In the genomic region with DNA sequence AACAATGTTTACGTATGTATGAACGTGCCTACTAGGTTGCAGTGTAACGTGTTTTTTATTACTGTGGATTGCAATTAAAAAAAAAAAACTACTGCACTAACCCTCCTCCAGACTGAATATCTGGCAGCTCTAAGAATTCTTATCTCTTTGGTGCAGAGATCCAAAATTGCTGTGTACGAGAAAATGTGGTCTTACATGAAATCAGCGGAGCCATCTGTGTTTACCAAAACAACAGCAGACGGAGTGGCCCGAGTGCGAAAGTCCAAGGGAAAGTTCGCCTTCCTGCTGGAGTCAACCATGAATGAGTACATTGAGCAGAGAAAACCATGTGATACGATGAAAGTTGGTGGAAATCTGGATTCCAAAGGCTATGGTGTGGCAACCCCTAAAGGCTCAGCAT, we compare ENCODE assay signal across 1 cellular context.
TF ChIP-seq lines count a peak whose summit lies in the region.

No MANE protein-coding gene starts in this region.

TF ChIP-seq in K562, 482 proteins besides CTCF, POLR2A, EP300 and RAD21 (continued from another document and continues in another):
- TF ChIP-seq, protein P1, sequence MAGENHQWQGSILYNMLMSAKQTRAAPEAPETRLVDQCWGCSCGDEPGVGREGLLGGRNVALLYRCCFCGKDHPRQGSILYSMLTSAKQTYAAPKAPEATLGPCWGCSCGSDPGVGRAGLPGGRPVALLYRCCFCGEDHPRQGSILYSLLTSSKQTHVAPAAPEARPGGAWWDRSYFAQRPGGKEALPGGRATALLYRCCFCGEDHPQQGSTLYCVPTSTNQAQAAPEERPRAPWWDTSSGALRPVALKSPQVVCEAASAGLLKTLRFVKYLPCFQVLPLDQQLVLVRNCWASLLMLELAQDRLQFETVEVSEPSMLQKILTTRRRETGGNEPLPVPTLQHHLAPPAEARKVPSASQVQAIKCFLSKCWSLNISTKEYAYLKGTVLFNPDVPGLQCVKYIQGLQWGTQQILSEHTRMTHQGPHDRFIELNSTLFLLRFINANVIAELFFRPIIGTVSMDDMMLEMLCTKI (IDR thresholded peaks at IDR 0.05; ENCODE audit: partially characterized antibody) = no peak
- TF ChIP-seq, protein P2, sequence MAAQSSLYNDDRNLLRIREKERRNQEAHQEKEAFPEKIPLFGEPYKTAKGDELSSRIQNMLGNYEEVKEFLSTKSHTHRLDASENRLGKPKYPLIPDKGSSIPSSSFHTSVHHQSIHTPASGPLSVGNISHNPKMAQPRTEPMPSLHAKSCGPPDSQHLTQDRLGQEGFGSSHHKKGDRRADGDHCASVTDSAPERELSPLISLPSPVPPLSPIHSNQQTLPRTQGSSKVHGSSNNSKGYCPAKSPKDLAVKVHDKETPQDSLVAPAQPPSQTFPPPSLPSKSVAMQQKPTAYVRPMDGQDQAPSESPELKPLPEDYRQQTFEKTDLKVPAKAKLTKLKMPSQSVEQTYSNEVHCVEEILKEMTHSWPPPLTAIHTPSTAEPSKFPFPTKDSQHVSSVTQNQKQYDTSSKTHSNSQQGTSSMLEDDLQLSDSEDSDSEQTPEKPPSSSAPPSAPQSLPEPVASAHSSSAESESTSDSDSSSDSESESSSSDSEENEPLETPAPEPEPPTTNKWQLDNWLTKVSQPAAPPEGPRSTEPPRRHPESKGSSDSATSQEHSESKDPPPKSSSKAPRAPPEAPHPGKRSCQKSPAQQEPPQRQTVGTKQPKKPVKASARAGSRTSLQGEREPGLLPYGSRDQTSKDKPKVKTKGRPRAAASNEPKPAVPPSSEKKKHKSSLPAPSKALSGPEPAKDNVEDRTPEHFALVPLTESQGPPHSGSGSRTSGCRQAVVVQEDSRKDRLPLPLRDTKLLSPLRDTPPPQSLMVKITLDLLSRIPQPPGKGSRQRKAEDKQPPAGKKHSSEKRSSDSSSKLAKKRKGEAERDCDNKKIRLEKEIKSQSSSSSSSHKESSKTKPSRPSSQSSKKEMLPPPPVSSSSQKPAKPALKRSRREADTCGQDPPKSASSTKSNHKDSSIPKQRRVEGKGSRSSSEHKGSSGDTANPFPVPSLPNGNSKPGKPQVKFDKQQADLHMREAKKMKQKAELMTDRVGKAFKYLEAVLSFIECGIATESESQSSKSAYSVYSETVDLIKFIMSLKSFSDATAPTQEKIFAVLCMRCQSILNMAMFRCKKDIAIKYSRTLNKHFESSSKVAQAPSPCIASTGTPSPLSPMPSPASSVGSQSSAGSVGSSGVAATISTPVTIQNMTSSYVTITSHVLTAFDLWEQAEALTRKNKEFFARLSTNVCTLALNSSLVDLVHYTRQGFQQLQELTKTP (IDR thresholded peaks at IDR 0.05; ENCODE audit: low read depth in 1 of 2, partially characterized antibody in 2 of 2) = no peak
- TF ChIP-seq ZNF282 (CRISPR knock-in tag; IDR thresholded peaks at IDR 0.05) (no peak), RBM34 (IDR thresholded peaks at IDR 0.05; ENCODE audit: borderline replicate concordance, insufficient read depth, low read length) (no peak), ZNF764 (CRISPR knock-in tag; IDR thresholded peaks at IDR 0.05; ENCODE audit: low read depth) (no peak), HDAC8 (tag; IDR thresholded peaks at IDR 0.05) (no peak), CHD2 (IDR thresholded peaks at IDR 0.05; ENCODE audit: low read depth, low read length) (no peak), PRPF4 (IDR thresholded peaks at IDR 0.05; ENCODE audit: insufficient read depth, low read depth, low read length, poor library complexity, severe bottlenecking) (no peak), GABPB1 (CRISPR knock-in tag; IDR thresholded peaks at IDR 0.05) (no peak), MAZ (CRISPR knock-in tag; conservative IDR thresholded peaks at IDR 0.05 in 1 of 2, IDR thresholded peaks at IDR 0.05 in 1 of 2) (no peak), DDX20 (tag; IDR thresholded peaks at IDR 0.05; ENCODE audit: low read depth) (no peak), RFX5 (IDR thresholded peaks at IDR 0.05; ENCODE audit: low read depth, low read length) (no peak), ZNF766 (CRISPR knock-in tag; conservative IDR thresholded peaks at IDR 0.05) (peak; percentile 70), XRCC3 (IDR thresholded peaks at IDR 0.05) (no peak), BDP1 (IDR thresholded peaks at IDR 0.05; ENCODE audit: insufficient read depth, insufficient read length) (no peak), CEBPB (tag; IDR thresholded peaks at IDR 0.05) (no peak), CHD4 (IDR thresholded peaks at IDR 0.05; ENCODE audit: insufficient read depth, insufficient replicate concordance, low read depth, low read length, poor library complexity, severe bottlenecking) (no peak), TAF9B (IDR thresholded peaks at IDR 0.05; ENCODE audit: partially characterized antibody) (no peak), SMAD4 (CRISPR knock-in tag; conservative IDR thresholded peaks at IDR 0.05) (peak; percentile 86), MCM3 (IDR thresholded peaks at IDR 0.05) (no peak), CXXC5 (CRISPR knock-in tag; IDR thresholded peaks at IDR 0.05) (peak; percentile 76), MBD1 (CRISPR knock-in tag; IDR thresholded peaks at IDR 0.05) (no peak), COPS2 (conservative IDR thresholded peaks at IDR 0.05) (no peak), JUN (IDR thresholded peaks at IDR 0.05; ENCODE audit: borderline replicate concordance, low read depth, low read length) (peak; percentile 32; the same call in 1 of the 2 replicates), JUN (CRISPR knock-in tag; IDR thresholded peaks at IDR 0.05; ENCODE audit: borderline replicate concordance) (no peak), ZNF239 (CRISPR knock-in tag; IDR thresholded peaks at IDR 0.05) (no peak), ZNF311 (CRISPR knock-in tag; IDR thresholded peaks at IDR 0.05) (no peak), NEUROD1 (IDR thresholded peaks at IDR 0.05; ENCODE audit: borderline replicate concordance, low read depth, low read length, partially characterized antibody) (no peak), RB1 (IDR thresholded peaks at IDR 0.05; ENCODE audit: low read depth) (no peak), SAP30 (IDR thresholded peaks at IDR 0.05; ENCODE audit: borderline replicate concordance, insufficient read depth, low read depth, low read length, poor library complexity, severe bottlenecking) (no peak), LARP7 (IDR thresholded peaks at IDR 0.05) (no peak), ZNF280B (CRISPR knock-in tag; IDR thresholded peaks at IDR 0.05) (no peak), ZFP30 (CRISPR knock-in tag; IDR thresholded peaks at IDR 0.05; ENCODE audit: borderline replicate concordance) (no peak), CGGBP1 (CRISPR knock-in tag; IDR thresholded peaks at IDR 0.05) (no peak), ZNF551 (CRISPR knock-in tag; IDR thresholded peaks at IDR 0.05) (no peak), PHF21A (IDR thresholded peaks at IDR 0.05; ENCODE audit: borderline replicate concordance, low read depth) (no peak), SPI1 (IDR thresholded peaks at IDR 0.05; ENCODE audit: borderline replicate concordance, low read depth, low read length) (no peak), THRB (CRISPR knock-in tag; conservative IDR thresholded peaks at IDR 0.05) (no peak), MCM5 (IDR thresholded peaks at IDR 0.05; ENCODE audit: low read depth) (no peak), ZFX (CRISPR knock-in tag; IDR thresholded peaks at IDR 0.05) (no peak), TBP (optimal IDR thresholded peaks at IDR 0.05; ENCODE audit: low read depth, low read length) (no peak), ARID1B (IDR thresholded peaks at IDR 0.05) (peak; percentile 96)
- TF ChIP-seq, protein P3, sequence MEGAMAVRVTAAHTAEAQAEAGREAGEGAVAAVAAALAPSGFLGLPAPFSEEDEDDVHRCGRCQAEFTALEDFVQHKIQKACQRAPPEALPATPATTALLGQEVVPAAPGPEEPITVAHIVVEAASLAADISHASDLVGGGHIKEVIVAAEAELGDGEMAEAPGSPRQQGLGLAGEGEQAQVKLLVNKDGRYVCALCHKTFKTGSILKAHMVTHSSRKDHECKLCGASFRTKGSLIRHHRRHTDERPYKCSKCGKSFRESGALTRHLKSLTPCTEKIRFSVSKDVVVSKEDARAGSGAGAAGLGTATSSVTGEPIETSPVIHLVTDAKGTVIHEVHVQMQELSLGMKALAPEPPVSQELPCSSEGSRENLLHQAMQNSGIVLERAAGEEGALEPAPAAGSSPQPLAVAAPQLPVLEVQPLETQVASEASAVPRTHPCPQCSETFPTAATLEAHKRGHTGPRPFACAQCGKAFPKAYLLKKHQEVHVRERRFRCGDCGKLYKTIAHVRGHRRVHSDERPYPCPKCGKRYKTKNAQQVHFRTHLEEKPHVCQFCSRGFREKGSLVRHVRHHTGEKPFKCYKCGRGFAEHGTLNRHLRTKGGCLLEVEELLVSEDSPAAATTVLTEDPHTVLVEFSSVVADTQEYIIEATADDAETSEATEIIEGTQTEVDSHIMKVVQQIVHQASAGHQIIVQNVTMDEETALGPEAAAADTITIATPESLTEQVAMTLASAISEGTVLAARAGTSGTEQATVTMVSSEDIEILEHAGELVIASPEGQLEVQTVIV (CRISPR knock-in tag; IDR thresholded peaks at IDR 0.05; ENCODE audit: borderline replicate concordance) = no peak
- TF ChIP-seq, protein P4, sequence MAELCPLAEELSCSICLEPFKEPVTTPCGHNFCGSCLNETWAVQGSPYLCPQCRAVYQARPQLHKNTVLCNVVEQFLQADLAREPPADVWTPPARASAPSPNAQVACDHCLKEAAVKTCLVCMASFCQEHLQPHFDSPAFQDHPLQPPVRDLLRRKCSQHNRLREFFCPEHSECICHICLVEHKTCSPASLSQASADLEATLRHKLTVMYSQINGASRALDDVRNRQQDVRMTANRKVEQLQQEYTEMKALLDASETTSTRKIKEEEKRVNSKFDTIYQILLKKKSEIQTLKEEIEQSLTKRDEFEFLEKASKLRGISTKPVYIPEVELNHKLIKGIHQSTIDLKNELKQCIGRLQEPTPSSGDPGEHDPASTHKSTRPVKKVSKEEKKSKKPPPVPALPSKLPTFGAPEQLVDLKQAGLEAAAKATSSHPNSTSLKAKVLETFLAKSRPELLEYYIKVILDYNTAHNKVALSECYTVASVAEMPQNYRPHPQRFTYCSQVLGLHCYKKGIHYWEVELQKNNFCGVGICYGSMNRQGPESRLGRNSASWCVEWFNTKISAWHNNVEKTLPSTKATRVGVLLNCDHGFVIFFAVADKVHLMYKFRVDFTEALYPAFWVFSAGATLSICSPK (IDR thresholded peaks at IDR 0.05; ENCODE audit: borderline replicate concordance) = no peak
- TF ChIP-seq, protein P5, sequence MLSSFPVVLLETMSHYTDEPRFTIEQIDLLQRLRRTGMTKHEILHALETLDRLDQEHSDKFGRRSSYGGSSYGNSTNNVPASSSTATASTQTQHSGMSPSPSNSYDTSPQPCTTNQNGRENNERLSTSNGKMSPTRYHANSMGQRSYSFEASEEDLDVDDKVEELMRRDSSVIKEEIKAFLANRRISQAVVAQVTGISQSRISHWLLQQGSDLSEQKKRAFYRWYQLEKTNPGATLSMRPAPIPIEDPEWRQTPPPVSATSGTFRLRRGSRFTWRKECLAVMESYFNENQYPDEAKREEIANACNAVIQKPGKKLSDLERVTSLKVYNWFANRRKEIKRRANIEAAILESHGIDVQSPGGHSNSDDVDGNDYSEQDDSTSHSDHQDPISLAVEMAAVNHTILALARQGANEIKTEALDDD (IDR thresholded peaks at IDR 0.05) = no peak
- TF ChIP-seq, protein P6, sequence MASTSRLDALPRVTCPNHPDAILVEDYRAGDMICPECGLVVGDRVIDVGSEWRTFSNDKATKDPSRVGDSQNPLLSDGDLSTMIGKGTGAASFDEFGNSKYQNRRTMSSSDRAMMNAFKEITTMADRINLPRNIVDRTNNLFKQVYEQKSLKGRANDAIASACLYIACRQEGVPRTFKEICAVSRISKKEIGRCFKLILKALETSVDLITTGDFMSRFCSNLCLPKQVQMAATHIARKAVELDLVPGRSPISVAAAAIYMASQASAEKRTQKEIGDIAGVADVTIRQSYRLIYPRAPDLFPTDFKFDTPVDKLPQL (IDR thresholded peaks at IDR 0.05; ENCODE audit: extremely low read depth, insufficient read length) = no peak
- TF ChIP-seq, protein P7, sequence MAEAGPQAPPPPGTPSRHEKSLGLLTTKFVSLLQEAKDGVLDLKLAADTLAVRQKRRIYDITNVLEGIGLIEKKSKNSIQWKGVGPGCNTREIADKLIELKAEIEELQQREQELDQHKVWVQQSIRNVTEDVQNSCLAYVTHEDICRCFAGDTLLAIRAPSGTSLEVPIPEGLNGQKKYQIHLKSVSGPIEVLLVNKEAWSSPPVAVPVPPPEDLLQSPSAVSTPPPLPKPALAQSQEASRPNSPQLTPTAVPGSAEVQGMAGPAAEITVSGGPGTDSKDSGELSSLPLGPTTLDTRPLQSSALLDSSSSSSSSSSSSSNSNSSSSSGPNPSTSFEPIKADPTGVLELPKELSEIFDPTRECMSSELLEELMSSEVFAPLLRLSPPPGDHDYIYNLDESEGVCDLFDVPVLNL (CRISPR knock-in tag; IDR thresholded peaks at IDR 0.05; ENCODE audit: low read depth) = no peak
